In the genomic region with DNA sequence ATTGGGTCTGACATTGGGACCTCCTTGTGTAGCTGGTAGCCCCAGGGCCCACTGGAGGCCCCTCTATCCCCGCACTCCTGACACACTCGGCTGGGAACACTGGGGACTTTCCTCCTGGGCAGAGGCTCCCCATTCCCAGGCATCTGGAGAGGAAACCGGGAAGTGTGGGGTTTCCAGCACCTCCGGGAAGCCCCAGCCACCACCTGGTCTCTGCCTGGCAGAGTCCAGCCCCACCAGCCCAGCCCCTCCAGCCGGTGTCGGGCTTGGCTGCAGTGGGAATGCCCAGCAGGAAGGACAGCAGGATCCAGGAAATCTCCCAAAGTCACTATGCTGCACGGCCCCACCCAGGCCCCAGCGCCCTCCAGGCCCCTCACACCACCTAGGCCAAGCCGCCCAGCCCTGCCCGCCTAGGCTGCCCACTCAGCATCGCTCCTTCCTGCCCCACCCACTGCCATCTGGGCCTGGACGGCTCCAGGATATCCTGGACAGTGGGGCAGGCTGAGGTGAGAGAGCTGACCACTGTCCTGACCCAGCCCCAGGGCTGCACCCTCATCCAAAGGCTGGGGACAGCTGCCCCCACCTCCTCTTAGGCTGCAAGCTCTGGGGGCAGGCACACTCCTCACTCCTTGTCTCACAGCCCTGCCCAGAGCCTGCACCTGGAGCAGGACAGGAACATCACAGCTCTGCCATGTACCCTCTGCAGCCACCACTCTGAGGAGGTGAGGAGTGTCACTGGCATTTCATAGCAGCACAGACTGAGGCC, we compare ENCODE assay signal across 13 cellular contexts. TPM values are rescaled to one million over a fixed set of nuclear protein-coding genes. Genes with fewer than 3 reads are reported as not detected.
DNase-seq lines count a peak whose midpoint lies in the region; ATAC-seq and TF ChIP-seq lines count a peak whose summit lies in the region.
"Had no signal": no experiment of that assay in that cellular context is flagged by ENCODE, and none has a peak within 500 bp of the region (broad histone marks: within the 10 kb centered on the region; RNA-seq: fewer than 3 reads in every experiment).

No MANE protein-coding gene starts in this region.

- H3K9me3 ChIP-seq in BLaER1 (no peaks in the 10 kb centered on the region), lower lobe of right lung (no peaks in the 10 kb centered on the region), smooth muscle cell (replicated peaks; ENCODE audit: low read depth) (no peaks in the 10 kb centered on the region), MG63 (no peaks in the 10 kb centered on the region)
- H3K9me3 ChIP-seq: ovary had no signal

- ATAC-seq in GM21529 (IDR thresholded peaks at IDR 0.05; ENCODE audit: unreplicated experiment) (peak; percentile 5), lower lobe of right lung (peak in 1 of 2 donors; percentile 5)
- ATAC-seq: stimulated activated memory B cell treated with anti-CD40 and anti-IgM and Interleukin-4, amounts not matched to agents 10 μg/mL and 1 μg/mL and 100 μg/mL, for 72 hours had no signal

- H3K4me3 ChIP-seq in BLaER1 (no peak overlapping the region), coronary artery (no peak overlapping the region), lower lobe of right lung (no peak overlapping the region), smooth muscle cell (no peak overlapping the region), MG63 (no peak overlapping the region)
- H3K4me3 ChIP-seq: cardiac muscle cell, ovary had no signal

- H3K27me3 ChIP-seq in BLaER1: no peaks in the 10 kb centered on the region
- no peaks in the 10 kb centered on the region for H3K27me3 ChIP-seq in lower lobe of right lung (ENCODE audit: low read depth)
- no peaks in the 10 kb centered on the region for H3K27me3 ChIP-seq in smooth muscle cell (ENCODE audit: low read depth)
- no peaks in the 10 kb centered on the region for H3K27me3 ChIP-seq in MG63
- H3K27me3 ChIP-seq: cardiac muscle cell, ovary had no signal

- DNase-seq in coronary artery (ENCODE audit: low spot score) (peak; percentile 67), lower lobe of right lung (peak; percentile 44), smooth muscle cell (lab: John Stamatoyannopoulos, UW; ENCODE audit: unreplicated experiment) (no peak), NCI-H524 (lab: John Stamatoyannopoulos, UW) (no peak), MG63 (no peak)
- DNase-seq in NK-92 treated with Interleukin-12 subunit alpha and Interleukin-12 subunit beta, amount 100 ng/mL, for 24 hours (lab: John Stamatoyannopoulos, UW): no peak
- DNase-seq: HCEC 1CT, NCI-H1105 treated with DMSO at 0.1 percent for 48 hours had no signal

- intact Hi-C loops in lower lobe of right lung (cut with DNase I): no loop called here

- TF ChIP-seq CTCF in coronary artery (IDR thresholded peaks at IDR 0.05) (no peak), lower lobe of right lung (IDR thresholded peaks at IDR 0.05) (no peak), smooth muscle cell (IDR thresholded peaks at IDR 0.05; ENCODE audit: borderline replicate concordance, insufficient read depth, poor library complexity, severe bottlenecking) (no peak)

- H3K9ac ChIP-seq in BLaER1: no peak overlapping the region
- no peak overlapping the region for H3K9ac ChIP-seq in smooth muscle cell (ENCODE audit: low read depth)

- H3K27ac ChIP-seq in BLaER1: peak overlapping the region; percentile 54
- H3K27ac ChIP-seq in coronary artery: no peak overlapping the region
- H3K27ac ChIP-seq in lower lobe of right lung: no peak overlapping the region
- no peak overlapping the region for H3K27ac ChIP-seq in smooth muscle cell (ENCODE audit: low read depth)
- H3K27ac ChIP-seq: cardiac muscle cell, ovary had no signal

- no peak overlapping the region for H2AFZ ChIP-seq in smooth muscle cell (ENCODE audit: low read depth)

- H4K20me1 ChIP-seq in BLaER1 (no peaks in the 10 kb centered on the region), smooth muscle cell (ENCODE audit: low read depth) (no peaks in the 10 kb centered on the region)

- H3F3A ChIP-seq in smooth muscle cell (ENCODE audit: low read depth): no peaks in the 10 kb centered on the region

- H3K79me2 ChIP-seq in smooth muscle cell (ENCODE audit: low read depth): no peaks in the 10 kb centered on the region

- 92% methylated on average over 12 of the region's 12 CpGs for WGBS in smooth muscle cell (ENCODE audit: low lambda C conversion rate)

- H3K36me3 ChIP-seq in BLaER1 (no peaks in the 10 kb centered on the region), lower lobe of right lung (no peaks in the 10 kb centered on the region), smooth muscle cell (ENCODE audit: low read depth) (no peaks in the 10 kb centered on the region), MG63 (no peaks in the 10 kb centered on the region)
- H3K36me3 ChIP-seq: cardiac muscle cell, ovary had no signal

- peak overlapping the region; percentile 78 for H3K4me2 ChIP-seq in BLaER1
- no peak overlapping the region for H3K4me2 ChIP-seq in smooth muscle cell

- H3K4me1 ChIP-seq in BLaER1: peaks cover 100% of the 10 kb centered on the region
- peaks cover 10% of the 10 kb centered on the region for H3K4me1 ChIP-seq in lower lobe of right lung
- H3K4me1 ChIP-seq in smooth muscle cell (ENCODE audit: low read depth): no peaks in the 10 kb centered on the region

RNA-seq across cellular contexts. Expression of a gene that starts 11.8 kb away (rescaled TPM):
- total RNA-seq in lower lobe of right lung (2.7 TPM), smooth muscle cell (5.9 and 8.9 TPM in 2 replicates)
- 7.7 and 7.9 TPM in 2 replicates for polyA plus RNA-seq in smooth muscle cell
- 0.30 TPM in 1 of 2 replicates, not detected in the other for total RNA-seq in MG63 (2014; rRNA removed; shearing (Covaris generic); ENCODE audit: low replicate concordance)

Comparison
In these comparisons a context has a peak if more than half of its experiments do, and no peak if none do; other contexts are left out.
1. DNase-seq: peak in coronary artery (single experiment) and lower lobe of right lung (single experiment); none in smooth muscle cell (single experiment), NCI-H524 (0 of 2), NK-92 treated with Interleukin-12 subunit alpha and Interleukin-12 subunit beta, amount 100 ng/mL, for 24 hours (single experiment) and MG63 (single experiment).